8 cellular contexts compared by ENCODE assay signal in the genomic region with DNA sequence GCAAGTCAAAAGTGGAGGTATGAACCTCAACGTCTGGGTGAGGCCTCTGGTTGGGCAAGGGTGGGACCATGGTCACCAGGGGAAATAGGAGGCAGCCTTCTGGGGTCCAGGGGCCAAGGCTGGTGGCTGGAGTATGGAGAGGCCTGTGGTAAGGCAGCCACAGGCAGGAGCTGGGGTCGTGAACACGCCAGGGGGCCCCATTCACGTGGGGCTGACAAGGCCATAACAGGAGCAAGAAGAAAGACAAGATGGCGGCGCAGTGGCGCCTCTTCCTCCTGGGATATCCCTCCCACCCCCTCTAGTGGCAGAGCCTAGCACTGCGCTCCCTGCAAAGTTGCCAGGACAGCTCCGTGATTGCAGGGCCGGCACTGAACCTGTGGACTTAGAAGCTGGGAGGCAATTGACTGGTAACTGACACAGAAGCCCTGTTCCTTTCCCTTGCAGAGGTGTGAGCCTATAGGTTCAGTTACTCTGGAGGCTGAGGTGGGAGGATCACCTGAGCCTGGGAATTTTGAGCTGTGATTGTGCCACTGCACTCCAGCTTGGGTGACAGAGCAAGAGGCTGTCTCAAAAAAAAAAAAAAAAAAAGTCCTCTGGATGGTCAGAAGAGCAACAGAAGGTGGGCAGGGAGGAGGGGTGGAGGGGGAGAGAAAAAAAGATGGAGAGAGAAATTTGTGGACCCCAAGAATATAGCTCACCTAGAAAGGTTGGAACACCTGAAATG. TPM values are rescaled to one million over a fixed set of nuclear protein-coding genes. Genes with fewer than 3 reads are reported as not detected.
DNase-seq lines count a peak whose midpoint lies in the region; ATAC-seq and TF ChIP-seq lines count a peak whose summit lies in the region.

No MANE protein-coding gene starts in this region.

- H3K36me3 ChIP-seq in HCT116 (ENCODE audit: control insufficient read depth in 1 of 2, insufficient read depth in 2 of 2, low read length in 2 of 2) = no peaks in the 10 kb centered on the region
- H3K36me3 ChIP-seq in endodermal cell (ENCODE audit: control insufficient read depth, insufficient read depth, low read length) = no peaks in the 10 kb centered on the region

- ATAC-seq in HCT116 (peak; percentile 96), GM21423 (IDR thresholded peaks at IDR 0.05; ENCODE audit: unreplicated experiment) (no peak)
- ATAC-seq in activated CD8-positive, alpha-beta memory T cell treated with anti-CD3 and anti-CD28 coated beads, Interleukin-2, amount 10 ng/mL, durations not matched to agents 7 days and 5 days = peak; percentile 72

- BruUV-seq in HCT116 (replicated peaks; lab: Mats Ljungman, UMichigan) = no TSS peak

- H3K4me3 Mint-ChIP-seq in CD14-positive monocyte = peak overlapping the region in 1 of 2 donors; percentile 48
- H3K4me3 Mint-ChIP-seq in activated CD8-positive, alpha-beta memory T cell treated with anti-CD3 and anti-CD28 coated beads, Interleukin-2, amount 10 ng/mL, durations not matched to agents 7 days and 5 days = no peak overlapping the region
- no peak overlapping the region for H3K4me3 Mint-ChIP-seq in endodermal cell

- RAD21 ChIA-PET in HCT116 (lab: Charles Lee; ENCODE audit: low non-redundant PET in 1 of 2, low total read pairs in 2 of 2, uncharacterized antibody in 2 of 2, unreplicated experiment in 2 of 2) = interaction anchor here (0.6 to 2.7 kb wide), 8 partner anchors 57 to 187 kb away, joined by 3 to 25 read pairs (median 4); no protein-coding TSS in a partner anchor

- TF ChIP-seq POLR2A in HCT116 (IDR thresholded peaks at IDR 0.05; ENCODE audit: borderline replicate concordance, extremely low read depth, insufficient read depth, insufficient read length) = no peak

- peak; percentile 86 for TF ChIP-seq CTCF in CD14-positive monocyte (IDR thresholded peaks at IDR 0.05)
- peak; percentile 67 to 99 (median 91); a peak in 5 of 6 replicates for TF ChIP-seq CTCF in HCT116 (IDR thresholded peaks at IDR 0.05 in 2 of 3, conservative IDR thresholded peaks at IDR 0.05 in 1 of 3; ENCODE audit: borderline replicate concordance in 1 of 3, insufficient read depth in 1 of 3, low read depth in 2 of 3, low read length in 2 of 3)
- peak; percentile 96 for TF ChIP-seq CTCF in endodermal cell (conservative IDR thresholded peaks at IDR 0.05)

- CTCF ChIA-PET in HCT116 (lab: Charles Lee) = interaction anchor here (0.5 to 5.1 kb wide), 38 partner anchors 9 to 1577 kb away, joined by 3 to 229 read pairs (median 5); partner anchors contain the start of genes ZNF444 and ZSCAN5A
- CTCF ChIA-PET in activated CD8-positive, alpha-beta memory T cell treated with anti-CD3 and anti-CD28 coated beads, Interleukin-2, amount 10 ng/mL, durations not matched to agents 7 days and 5 days (lab: Charles Lee) = interaction anchor here (0.6 to 6.3 kb wide), 35 partner anchors 9 to 217 kb away, joined by 3 to 91 read pairs (median 4); partner anchors contain the start of genes ZNF444 and ZNF787

- H3K9me2 ChIP-seq in HCT116 (ENCODE audit: insufficient read depth) = no peaks in the 10 kb centered on the region

- H3K4me1 Mint-ChIP-seq in CD14-positive monocyte = peaks cover 3% of the 10 kb centered on the region
- H3K4me1 Mint-ChIP-seq in activated CD8-positive, alpha-beta memory T cell treated with anti-CD3 and anti-CD28 coated beads, Interleukin-2, amount 10 ng/mL, durations not matched to agents 7 days and 5 days = no peaks in the 10 kb centered on the region
- H3K4me1 Mint-ChIP-seq in endodermal cell = peaks cover 3% of the 10 kb centered on the region

- H3K27ac Mint-ChIP-seq in CD14-positive monocyte (peak overlapping the region in 1 of 7 donors; percentile 70), endodermal cell (peak overlapping the region; percentile 44)
- no peak overlapping the region for H3K27ac Mint-ChIP-seq in activated CD8-positive, alpha-beta memory T cell treated with anti-CD3 and anti-CD28 coated beads, Interleukin-2, amount 10 ng/mL, durations not matched to agents 7 days and 5 days

- POLR2A ChIA-PET in HCT116 (lab: Charles Lee) = interaction anchor here (0.7 to 1.9 kb wide), 7 partner anchors 57 to 419 kb away, joined by 3 to 6 read pairs (median 4); partner anchors contain the start of gene ZSCAN5A

- intact Hi-C loops in CD14-positive monocyte (cut with micrococcal nuclease) (loop anchor here (1.0 to 10.0 kb wide), 4 partner anchors 52 to 99 kb away; no protein-coding TSS in a partner anchor), HCT116 (cut with micrococcal nuclease) (loop anchor here (1.0 to 5.0 kb wide), 4 partner anchors 59 to 186 kb away; partner anchors contain the start of gene ZSCAN5A)

- H3K4me3 ChIP-seq in HCT116 (replicated peaks in 1 of 2; ENCODE audit: low read depth in 1 of 2, low read length in 2 of 2) (no peak overlapping the region), endodermal cell (ENCODE audit: low read length) (peak overlapping the region; percentile 60)

- H3K4me1 ChIP-seq in HCT116 (ENCODE audit: control insufficient read depth in 1 of 2, insufficient read depth in 2 of 2, low read length in 2 of 2) (peaks cover 0 to 3% of the 10 kb centered on the region in 2 experiments; a peak in 1 of 4 replicates), endodermal cell (ENCODE audit: control insufficient read depth, insufficient read depth, low read length) (no peaks in the 10 kb centered on the region)

- no peak overlapping the region for H3K27ac ChIP-seq in HCT116 (ENCODE audit: low read depth, low read length)
- H3K27ac ChIP-seq in endodermal cell (ENCODE audit: low read depth, low read length) = no peak overlapping the region

- DNase-seq in CD14-positive monocyte (ENCODE audit: low spot score) (peak; percentile 79), HCT116 (ENCODE audit: low read depth, low spot score) (peak; percentile 70), NCI-H82 (lab: John Stamatoyannopoulos, UW) (peak; percentile 90), endodermal cell (peak; percentile 99), mucosa of gallbladder (ENCODE audit: low spot score) (peak; percentile 76)
- peak; percentile 83 for DNase-seq in activated CD8-positive, alpha-beta memory T cell treated with anti-CD3 and anti-CD28 coated beads, Interleukin-2, amount 10 ng/mL, durations not matched to agents 7 days and 5 days
- DNase-seq in stimulated activated CD8-positive, alpha-beta memory T cell treated with anti-CD3 and anti-CD28 coated beads, Interleukin-4, amount 100 ng/mL, for 48 hours = peak; percentile 90

- 35 to 37% methylated on average over 6 to 10 of the region's 10 CpGs for WGBS in endodermal cell (ENCODE audit: insufficient coverage in 1 of 2, insufficient read length in 1 of 2), 2 experiments

- peaks cover 0 to 7% (median 5%) of the 10 kb centered on the region in 7 donors for H3K9me3 Mint-ChIP-seq in CD14-positive monocyte
- H3K9me3 Mint-ChIP-seq in activated CD8-positive, alpha-beta memory T cell treated with anti-CD3 and anti-CD28 coated beads, Interleukin-2, amount 10 ng/mL, durations not matched to agents 7 days and 5 days (ENCODE audit: low read depth) = no peaks in the 10 kb centered on the region
- peaks cover 18% of the 10 kb centered on the region for H3K9me3 Mint-ChIP-seq in endodermal cell

- H4K20me1 ChIP-seq in HCT116 (ENCODE audit: insufficient read depth) = no peaks in the 10 kb centered on the region

- H2AFZ ChIP-seq in HCT116 (ENCODE audit: low read depth, low read length, poor library complexity, severe bottlenecking) = peak overlapping the region; percentile 88

- no peaks in the 10 kb centered on the region for H3K79me2 ChIP-seq in HCT116 (ENCODE audit: insufficient read depth, low read length)

- TF ChIP-seq RAD21 in HCT116 (IDR thresholded peaks at IDR 0.05; ENCODE audit: low read depth) = peak; percentile 60

- H3K36me3 Mint-ChIP-seq in CD14-positive monocyte (peaks cover 0 to 3% of the 10 kb centered on the region in 2 donors), endodermal cell (ENCODE audit: low read depth) (peaks cover 12% of the 10 kb centered on the region)
- H3K36me3 Mint-ChIP-seq in activated CD8-positive, alpha-beta memory T cell treated with anti-CD3 and anti-CD28 coated beads, Interleukin-2, amount 10 ng/mL, durations not matched to agents 7 days and 5 days = no peaks in the 10 kb centered on the region

- H3K9me3 ChIP-seq in HCT116 (ENCODE audit: control insufficient read depth in 1 of 2, insufficient read depth in 1 of 2, low read depth in 1 of 2, low read length in 2 of 2) (no peaks in the 10 kb centered on the region), endodermal cell (ENCODE audit: control insufficient read depth, low read length) (peaks cover 8% of the 10 kb centered on the region)

- H3K9ac ChIP-seq in HCT116 (ENCODE audit: low read length) = no peak overlapping the region
- no peak overlapping the region for H3K9ac ChIP-seq in endodermal cell (ENCODE audit: extremely low read depth, low read length, poor library complexity, severe bottlenecking)

- H3K27me3 ChIP-seq in HCT116 (ENCODE audit: insufficient read depth, low read length) = no peaks in the 10 kb centered on the region
- H3K27me3 ChIP-seq in endodermal cell (ENCODE audit: control insufficient read depth, insufficient read depth, low read length, poor library complexity, severe bottlenecking) = no peaks in the 10 kb centered on the region

- H3K4me2 ChIP-seq in HCT116 (ENCODE audit: low read length) = 0 out of 2 replicates have a peak overlapping the region, but pooled peaks have one; percentile 19

- no peaks in the 10 kb centered on the region for H3K27me3 Mint-ChIP-seq in CD14-positive monocyte (ENCODE audit: low read depth in 3 of 3)
- H3K27me3 Mint-ChIP-seq in activated CD8-positive, alpha-beta memory T cell treated with anti-CD3 and anti-CD28 coated beads, Interleukin-2, amount 10 ng/mL, durations not matched to agents 7 days and 5 days = no peaks in the 10 kb centered on the region
- no peaks in the 10 kb centered on the region for H3K27me3 Mint-ChIP-seq in endodermal cell (ENCODE audit: insufficient read depth)

RNA-seq across cellular contexts. Expression of gene EDDM13, which starts 19.7 kb away (rescaled TPM):
- polyA plus RNA-seq in CD14-positive monocyte = under 1 TPM; 0.61 to 0.70 TPM
- not detected for total RNA-seq in HCT116 (2021; ENCODE audit: unreplicated experiment)
- not detected in 2 replicates for polyA plus RNA-seq in HCT116 (2012)
- under 1 TPM in 1 of 2 experiments, not detected in 1; 0.67 TPM for total RNA-seq in activated CD8-positive, alpha-beta memory T cell treated with anti-CD3 and anti-CD28 coated beads, Interleukin-2, amount 10 ng/mL, durations not matched to agents 7 days and 5 days
- not detected for total RNA-seq in endodermal cell
- not detected for polyA plus RNA-seq in endodermal cell (2013, experiment 1 of 2)
- not detected for polyA plus RNA-seq in endodermal cell (2013, experiment 2 of 2)
- not detected for total RNA-seq in mucosa of gallbladder

RNA-seq across cellular contexts. Expression of gene ZSCAN5C, which starts 50.8 kb away (rescaled TPM):
- not detected for polyA plus RNA-seq in CD14-positive monocyte
- total RNA-seq in HCT116 (2021; ENCODE audit: unreplicated experiment) (not detected), endodermal cell (not detected), mucosa of gallbladder (not detected)
- polyA plus RNA-seq in HCT116 (2012) = not detected in 2 replicates
- not detected for total RNA-seq in activated CD8-positive, alpha-beta memory T cell treated with anti-CD3 and anti-CD28 coated beads, Interleukin-2, amount 10 ng/mL, durations not matched to agents 7 days and 5 days
- not detected for polyA plus RNA-seq in endodermal cell (2013, experiment 1 of 2)
- not detected for polyA plus RNA-seq in endodermal cell (2013, experiment 2 of 2)

RNA-seq across cellular contexts. Expression of gene ZSCAN5B, which starts 55.3 kb away (rescaled TPM):
- not detected for polyA plus RNA-seq in CD14-positive monocyte
- not detected for total RNA-seq in HCT116 (2021; ENCODE audit: unreplicated experiment)
- not detected in 2 replicates for polyA plus RNA-seq in HCT116 (2012)
- not detected for total RNA-seq in activated CD8-positive, alpha-beta memory T cell treated with anti-CD3 and anti-CD28 coated beads, Interleukin-2, amount 10 ng/mL, durations not matched to agents 7 days and 5 days
- not detected for total RNA-seq in endodermal cell
- polyA plus RNA-seq in endodermal cell (2013, experiment 1 of 2) = 0.14 TPM
- not detected for polyA plus RNA-seq in endodermal cell (2013, experiment 2 of 2)
- total RNA-seq in mucosa of gallbladder = not detected
